ENCODE assay signal across 2 cellular contexts in the genomic region with DNA sequence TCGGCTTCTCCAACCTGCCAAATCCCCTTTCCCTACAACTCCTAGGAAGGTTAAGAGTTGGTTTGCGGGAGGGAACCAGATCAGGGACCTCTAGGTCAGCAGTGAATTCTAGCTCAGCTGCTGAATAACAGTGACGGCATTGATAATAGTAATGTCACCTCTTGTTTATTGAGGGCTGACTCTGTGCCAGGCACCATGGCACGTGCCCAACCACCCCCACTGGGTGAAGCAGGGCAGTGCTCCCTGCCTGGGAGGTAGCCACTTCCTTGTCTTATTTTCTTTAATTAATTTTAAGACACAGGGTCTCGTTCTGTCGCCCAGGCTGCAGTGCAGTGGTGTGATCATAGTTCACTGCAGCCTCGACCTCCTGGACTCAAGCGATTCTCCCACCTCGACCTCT.
TF ChIP-seq lines count a peak whose summit lies in the region.

No MANE protein-coding gene starts in this region.

TF ChIP-seq in SK-N-SH, 30 proteins besides CTCF, POLR2A, EP300 and RAD21 (continued from another document):
- TF ChIP-seq, protein P1, sequence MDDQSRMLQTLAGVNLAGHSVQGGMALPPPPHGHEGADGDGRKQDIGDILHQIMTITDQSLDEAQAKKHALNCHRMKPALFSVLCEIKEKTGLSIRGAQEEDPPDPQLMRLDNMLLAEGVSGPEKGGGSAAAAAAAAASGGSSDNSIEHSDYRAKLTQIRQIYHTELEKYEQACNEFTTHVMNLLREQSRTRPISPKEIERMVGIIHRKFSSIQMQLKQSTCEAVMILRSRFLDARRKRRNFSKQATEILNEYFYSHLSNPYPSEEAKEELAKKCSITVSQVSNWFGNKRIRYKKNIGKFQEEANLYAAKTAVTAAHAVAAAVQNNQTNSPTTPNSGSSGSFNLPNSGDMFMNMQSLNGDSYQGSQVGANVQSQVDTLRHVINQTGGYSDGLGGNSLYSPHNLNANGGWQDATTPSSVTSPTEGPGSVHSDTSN (IDR thresholded peaks at IDR 0.05), result no peak
- TF ChIP-seq CHD2 (IDR thresholded peaks at IDR 0.05; ENCODE audit: low read length, partially characterized antibody), result no peak
- TF ChIP-seq SMC3 (IDR thresholded peaks at IDR 0.05; ENCODE audit: low read depth, low read length), result no peak
- no peak for TF ChIP-seq TAF1 (IDR thresholded peaks at IDR 0.05; ENCODE audit: borderline replicate concordance, low read depth, low read length)
TF ChIP-seq in SK-N-SH: peak in this region for 0.

TF ChIP-seq in SK-N-SH treated with all-trans-retinoic acid at 6 μM for 48 hours, 23 proteins besides CTCF, POLR2A, EP300 and RAD21 (continued from another document):
- TF ChIP-seq ZFP30 (CRISPR knock-in tag; IDR thresholded peaks at IDR 0.05) (no peak), OSR1 (CRISPR knock-in tag; IDR thresholded peaks at IDR 0.05) (no peak), ZNF70 (CRISPR knock-in tag; IDR thresholded peaks at IDR 0.05) (no peak)
